Comparison of ENCODE assay signal across 28 cellular contexts in the genomic region with DNA sequence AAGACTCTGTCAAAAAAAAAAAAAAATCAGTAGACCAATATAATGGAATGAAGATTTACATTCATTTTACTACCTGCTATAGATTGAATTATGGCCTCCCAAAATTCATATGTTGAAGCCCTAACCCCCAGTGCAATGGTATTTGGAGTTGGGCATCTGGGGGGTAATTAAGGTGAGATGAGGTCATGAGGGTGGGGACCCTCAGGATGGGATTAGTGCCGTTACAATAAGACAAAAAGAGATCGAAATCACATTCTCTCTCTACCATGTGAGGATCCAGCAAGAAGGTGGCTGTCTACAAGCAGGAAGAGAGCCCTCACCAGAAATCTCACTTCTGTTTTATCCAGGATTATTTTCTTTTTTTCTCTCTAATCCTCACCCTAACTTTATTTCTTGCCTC.
"Had no signal": no experiment of that assay in that cellular context is flagged by ENCODE, and none has a peak within 500 bp of the region (broad histone marks: within the 10 kb centered on the region; RNA-seq: fewer than 3 reads in every experiment).

No MANE protein-coding gene starts in this region.

- DNase-seq: colonic mucosa; cortex of kidney; dermis blood vessel endothelial cell; dorsolateral prefrontal cortex; effector CD4-positive, alpha-beta T cell; effector CD8-positive, alpha-beta T cell; effector memory CD4-positive, alpha-beta T cell; effector memory CD8-positive, alpha-beta T cell; endodermal cell; erythroblast; esophagus squamous epithelium; foreskin fibroblast; foreskin keratinocyte; foreskin melanocyte; gastrocnemius medialis; glutamatergic neuron; head of caudate nucleus; heart left ventricle; heart right ventricle had no signal

- FAIRE-seq: colon, endometrium, endothelial cell of umbilical vein, frontal cortex had no signal

- H3K4me3 ChIP-seq: colonic mucosa, coronary artery, dorsolateral prefrontal cortex, esophagus muscularis mucosa, esophagus squamous epithelium, gastrocnemius medialis, gastroesophageal sphincter, heart left ventricle, heart right ventricle had no signal

- H3K4me1 ChIP-seq: colonic mucosa, esophagus squamous epithelium, foreskin keratinocyte, gastroesophageal sphincter had no signal

- H3K27me3 ChIP-seq: colonic mucosa, esophagus muscularis mucosa, esophagus squamous epithelium, foreskin keratinocyte, gastrocnemius medialis, gastroesophageal sphincter, heart left ventricle, heart right ventricle had no signal

- ATAC-seq: effector memory CD8-positive, alpha-beta T cell; esophagus mucosa; foreskin keratinocyte; gastrocnemius medialis; gastroesophageal sphincter; heart left ventricle; heart right ventricle had no signal

- H3K36me3 ChIP-seq: colonic mucosa, esophagus muscularis mucosa, esophagus squamous epithelium, gastrocnemius medialis, gastroesophageal sphincter, heart left ventricle, heart right ventricle had no signal

- H3K27ac ChIP-seq: colonic mucosa, coronary artery, dorsolateral prefrontal cortex, epithelial cell of prostate, esophagus muscularis mucosa, esophagus squamous epithelium, foreskin keratinocyte, gastrocnemius medialis, gastroesophageal sphincter, heart left ventricle, heart right ventricle had no signal

- H3K9me3 ChIP-seq: colonic mucosa, esophagus muscularis mucosa, esophagus squamous epithelium, gastrocnemius medialis, gastroesophageal sphincter had no signal
